ENCODE assay signal across 8 cellular contexts in the genomic region with DNA sequence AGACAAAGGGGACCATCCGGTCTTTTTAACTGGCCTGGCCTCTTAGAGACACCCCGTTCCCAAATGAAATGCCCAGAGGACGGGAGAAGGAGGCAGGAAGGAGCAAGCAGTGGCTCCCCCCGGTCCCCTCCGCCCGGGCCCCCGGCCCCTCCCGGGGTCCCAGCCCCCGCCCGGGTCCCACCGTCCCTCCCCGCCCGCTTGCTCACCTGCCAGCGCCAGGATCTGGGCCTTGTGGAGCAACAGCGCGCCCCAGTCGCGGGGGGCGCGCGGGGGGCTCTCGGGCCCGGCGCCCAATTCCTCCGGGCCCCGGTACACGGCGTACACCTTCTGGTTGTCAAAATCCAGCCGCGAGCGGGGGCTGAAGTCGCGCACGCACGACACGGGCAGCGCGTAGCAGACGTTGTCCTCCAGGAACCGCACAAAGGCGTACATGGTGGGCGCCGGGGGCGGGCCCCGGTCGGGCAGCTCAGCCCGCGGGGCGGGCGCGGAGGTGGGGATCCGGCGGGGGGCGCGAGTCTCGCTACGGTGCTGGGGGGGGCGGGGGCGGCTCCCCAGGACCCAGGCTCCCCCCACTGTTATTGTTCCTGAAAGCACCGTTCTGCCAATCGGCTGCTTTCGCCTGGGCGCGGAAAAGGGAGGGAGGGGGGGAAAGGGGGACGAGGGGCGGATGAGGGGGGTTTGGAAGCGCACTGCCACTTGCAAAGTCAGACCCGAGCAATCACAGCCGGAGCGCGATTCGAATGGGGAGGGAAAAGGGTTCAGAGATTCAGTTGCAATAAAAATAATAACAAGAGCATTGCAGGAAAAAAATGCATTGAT. TPM values are rescaled to one million over a fixed set of nuclear protein-coding genes. Genes with fewer than 3 reads are reported as not detected.
A peak's percentile ranks its signal among the peaks of the same experiment; 100 is the strongest.
DNase-seq lines count a peak whose midpoint lies in the region; ATAC-seq and TF ChIP-seq lines count a peak whose summit lies in the region.

A gene with protein sequence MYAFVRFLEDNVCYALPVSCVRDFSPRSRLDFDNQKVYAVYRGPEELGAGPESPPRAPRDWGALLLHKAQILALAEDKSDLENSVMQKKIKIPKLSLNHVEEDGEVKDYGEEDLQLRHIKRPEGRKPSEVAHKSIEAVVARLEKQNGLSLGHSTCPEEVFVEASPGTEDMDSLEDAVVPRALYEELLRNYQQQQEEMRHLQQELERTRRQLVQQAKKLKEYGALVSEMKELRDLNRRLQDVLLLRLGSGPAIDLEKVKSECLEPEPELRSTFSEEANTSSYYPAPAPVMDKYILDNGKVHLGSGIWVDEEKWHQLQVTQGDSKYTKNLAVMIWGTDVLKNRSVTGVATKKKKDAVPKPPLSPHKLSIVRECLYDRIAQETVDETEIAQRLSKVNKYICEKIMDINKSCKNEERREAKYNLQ (minus strand): TSS at position 492 of the 819 bp plus-strand sequence. CDS start 60 bp downstream, at position 432.

- peak within 1 kb of the TSS; percentile 82 to 91 for H3K4me3 Mint-ChIP-seq in CD14-positive monocyte

- no peak within 1 kb of the TSS for H3K4ac ChIP-seq in IMR-90 (ENCODE audit: low read depth, low read length)

- H3K4me1 ChIP-seq in IMR-90 (ENCODE audit: control insufficient read depth, insufficient read depth, low read length) (no peaks in the 10 kb centered on the region), SK-N-SH (ENCODE audit: control insufficient read depth in 1 of 2, insufficient read depth in 2 of 2, low read depth in 1 of 2, low read length in 1 of 2) (peaks cover 4 to 14% of the 10 kb centered on the region in 2 experiments; a peak in 1 of 4 replicates), skeletal muscle tissue (ENCODE audit: control insufficient read depth in 3 of 3, insufficient read depth in 3 of 3, low read length in 3 of 3) (peaks cover 14 to 24% (median 17%) of the 10 kb centered on the region in 3 donors)

- H4K5ac ChIP-seq in IMR-90 (ENCODE audit: low read depth, low read length): no peak within 1 kb of the TSS; the same call in 1 of the 2 replicates

- TF ChIP-seq POLR2A in IMR-90 (IDR thresholded peaks at IDR 0.05; ENCODE audit: low read depth, low read length): no peak

- H3K23ac ChIP-seq in IMR-90 (ENCODE audit: low read depth, low read length): no peak within 1 kb of the TSS

- H3K9me3 Mint-ChIP-seq in CD14-positive monocyte: peaks cover 0 to 2% (median 0%) of the 10 kb centered on the region in 7 donors

- BruUV-seq in IMR-90 (replicated peaks; lab: Mats Ljungman, UMichigan): no TSS peak

- H3K9me1 ChIP-seq in IMR-90 (ENCODE audit: insufficient read depth, low read length): no peaks in the 10 kb centered on the region

- TF ChIP-seq RAD21 in IMR-90 (IDR thresholded peaks at IDR 0.05; ENCODE audit: low read length) (no peak), SK-N-SH (IDR thresholded peaks at IDR 0.05; ENCODE audit: low read length) (no peak)

- intact Hi-C loops in CD14-positive monocyte (cut with micrococcal nuclease): no loop called here
- intact Hi-C loops in IMR-90 (cut with micrococcal nuclease): no loop called here
- intact Hi-C loops in posterior vena cava (cut with DNase I): no loop called here

- H3K36me3 ChIP-seq in IMR-90 (ENCODE audit: control insufficient read depth, insufficient read depth, low read length) (no peaks in the 10 kb centered on the region), SK-N-SH (replicated peaks in 1 of 2; ENCODE audit: control insufficient read depth in 1 of 2, insufficient read depth in 2 of 2, low read length in 1 of 2) (peaks cover 0 to 21% of the 10 kb centered on the region in 2 experiments), skeletal muscle tissue (ENCODE audit: control insufficient read depth in 3 of 3, insufficient read depth in 3 of 3, low read length in 3 of 3) (no peaks in the 10 kb centered on the region)

- peak within 1 kb of the TSS in 2 of 7 donors; percentile 0 to 61 for H3K27ac Mint-ChIP-seq in CD14-positive monocyte

- H3K56ac ChIP-seq in IMR-90 (ENCODE audit: extremely low read depth, insufficient read depth, low read length): no peak within 1 kb of the TSS

- no peak within 1 kb of the TSS for H3K18ac ChIP-seq in IMR-90 (ENCODE audit: low read depth, low read length)

- DNase-seq in CD14-positive monocyte (ENCODE audit: low spot score): no peak
- DNase-seq in IMR-90: peak; percentile 23
- peak; percentile 94 for DNase-seq in SK-N-SH
- peak; percentile 33 for DNase-seq in astrocyte of the cerebellum (ENCODE audit: low read depth)
- DNase-seq in posterior vena cava (ENCODE audit: low spot score): no peak

- no peak within 1 kb of the TSS for H2BK15ac ChIP-seq in IMR-90 (ENCODE audit: low read depth, low read length)

- peaks cover 3% of the 10 kb centered on the region; the same call in 1 of the 2 replicates for H3K27me3 ChIP-seq in IMR-90 (ENCODE audit: control insufficient read depth, insufficient read depth, low read length)
- H3K27me3 ChIP-seq in SK-N-SH (ENCODE audit: insufficient read depth): no peaks in the 10 kb centered on the region
- H3K27me3 ChIP-seq in skeletal muscle tissue (ENCODE audit: control insufficient read depth in 3 of 3, insufficient read depth in 3 of 3, low read length in 3 of 3): no peaks in the 10 kb centered on the region

- H2AK5ac ChIP-seq in IMR-90 (ENCODE audit: low read depth, low read length): no peak within 1 kb of the TSS

- no peaks in the 10 kb centered on the region for H3K9me2 ChIP-seq in SK-N-SH

- H2BK20ac ChIP-seq in IMR-90 (ENCODE audit: low read depth, low read length): no peak within 1 kb of the TSS

- dilution Hi-C loops in IMR-90 (cut with HindIII; ENCODE audit: low sequenced_read_pairs, unreplicated experiment): no loop called here

- peaks cover 9 to 19% (median 11%) of the 10 kb centered on the region in 3 donors for H3K27me3 Mint-ChIP-seq in CD14-positive monocyte (ENCODE audit: low read depth in 3 of 3)

- H3K4me3 ChIP-seq in IMR-90 (ENCODE audit: insufficient read depth, low read depth, low read length) (peak within 1 kb of the TSS; percentile 49), SK-N-SH (ENCODE audit: low read depth in 2 of 2, low read length in 1 of 2) (peak within 1 kb of the TSS; percentile 69 to 85), astrocyte of the cerebellum (ENCODE audit: low read depth, low read length) (peak within 1 kb of the TSS; percentile 75), iPS-18c (ENCODE audit: insufficient read depth, low read depth, low read length) (peak within 1 kb of the TSS; percentile 93), skeletal muscle tissue (ENCODE audit: low read length in 3 of 3) (peak within 1 kb of the TSS; percentile 75 to 93 (median 83))

- CTCF ChIA-PET in IMR-90 (lab: Yijun Ruan, JAX): interaction anchor here (0.6 kb wide), 1 partner anchor 1147 kb away, joined by 3 read pairs; no protein-coding TSS in a partner anchor
- CTCF ChIA-PET in SK-N-SH (lab: Yijun Ruan, JAX): interaction anchor here (0.5 to 1.2 kb wide), 6 partner anchors 21 to 885 kb away, joined by 3 to 5 read pairs (median 3); no protein-coding TSS in a partner anchor

- H3K4me1 Mint-ChIP-seq in CD14-positive monocyte: peaks cover 31% of the 10 kb centered on the region

- peak within 1 kb of the TSS; percentile 6; the same call in 1 of the 2 replicates for H3K9ac ChIP-seq in IMR-90 (ENCODE audit: low read depth, low read length)
- peak within 1 kb of the TSS; percentile 80 for H3K9ac ChIP-seq in SK-N-SH
- H3K9ac ChIP-seq in skeletal muscle tissue (ENCODE audit: low read depth in 1 of 3, low read length in 3 of 3): peak within 1 kb of the TSS; percentile 68 to 82 (median 76)

- TF ChIP-seq EP300 in SK-N-SH (IDR thresholded peaks at IDR 0.05; ENCODE audit: borderline replicate concordance in 1 of 2, low read depth in 1 of 2, low read length in 1 of 2): no peak

- no peaks in the 10 kb centered on the region for H3F3A ChIP-seq in SK-N-SH (replicated peaks; ENCODE audit: insufficient read depth)

- H2AFZ ChIP-seq in IMR-90 (replicated peaks; ENCODE audit: low read length, poor library complexity): no peak within 1 kb of the TSS
- peak within 1 kb of the TSS; percentile 98 for H2AFZ ChIP-seq in SK-N-SH (ENCODE audit: low read depth)

- H3K4me2 ChIP-seq in IMR-90 (ENCODE audit: low read depth, low read length) (peak within 1 kb of the TSS; percentile 82), SK-N-SH (peak within 1 kb of the TSS; percentile 89)

- ATAC-seq in IMR-90 (ENCODE audit: low read depth) (peak; percentile 35; the same call in 1 of the 2 replicates), GM18868 (IDR thresholded peaks at IDR 0.05; ENCODE audit: unreplicated experiment) (no peak)

- POLR2A ChIA-PET in IMR-90 (lab: Charles Lee; ENCODE audit: unreplicated experiment) (no interaction called here), SK-N-SH (lab: Yijun Ruan, JAX) (interaction anchor here (0.8 to 1.3 kb wide), 2 partner anchors 99 to 122 kb away, joined by 3 to 4 read pairs; no protein-coding TSS in a partner anchor)

- H3K9me3 ChIP-seq in IMR-90 (ENCODE audit: control insufficient read depth, insufficient read depth, low read length): no peaks in the 10 kb centered on the region
- no peaks in the 10 kb centered on the region for H3K9me3 ChIP-seq in SK-N-SH
- no peaks in the 10 kb centered on the region for H3K9me3 ChIP-seq in iPS-18c (ENCODE audit: control insufficient read depth, insufficient read depth, low read length)
- no peaks in the 10 kb centered on the region for H3K9me3 ChIP-seq in skeletal muscle tissue (ENCODE audit: control insufficient read depth in 3 of 3, low read length in 3 of 3)

- H3K27ac ChIP-seq in IMR-90 (ENCODE audit: insufficient read depth, low read length) (no peak within 1 kb of the TSS), SK-N-SH (ENCODE audit: low read depth in 2 of 2, low read length in 1 of 2) (peak within 1 kb of the TSS in 1 of 2 experiments; percentile 86; a peak in 2 of 4 replicates), skeletal muscle tissue (ENCODE audit: low read depth, low read length) (peak within 1 kb of the TSS; percentile 26)

- no peak within 1 kb of the TSS for H4K8ac ChIP-seq in IMR-90 (ENCODE audit: low read depth in 2 of 2, low read length in 2 of 2)

- H2AK9ac ChIP-seq in IMR-90 (replicated peaks; ENCODE audit: low read depth, low read length, poor library complexity): no peak within 1 kb of the TSS

- H2BK5ac ChIP-seq in IMR-90 (ENCODE audit: low read depth, low read length, poor library complexity, severe bottlenecking): no peak within 1 kb of the TSS

- no peaks in the 10 kb centered on the region for H3K79me2 ChIP-seq in SK-N-SH (ENCODE audit: insufficient read depth)

- no peaks in the 10 kb centered on the region for H4K20me1 ChIP-seq in IMR-90 (ENCODE audit: insufficient read depth, low read length)
- no peaks in the 10 kb centered on the region for H4K20me1 ChIP-seq in SK-N-SH (ENCODE audit: insufficient read depth)

- peaks cover 0 to 4% of the 10 kb centered on the region in 2 donors for H3K36me3 Mint-ChIP-seq in CD14-positive monocyte

- no peak within 1 kb of the TSS for H2BK120ac ChIP-seq in IMR-90 (ENCODE audit: low read depth, low read length)

- TF ChIP-seq CTCF in CD14-positive monocyte (IDR thresholded peaks at IDR 0.05) (no peak), IMR-90 (conservative IDR thresholded peaks at IDR 0.05; ENCODE audit: low read depth, low read length) (no peak), SK-N-SH (IDR thresholded peaks at IDR 0.05) (no peak), astrocyte of the cerebellum (IDR thresholded peaks at IDR 0.05; ENCODE audit: low read depth, low read length, missing control alignments) (no peak)

- WGBS in IMR-90 (ENCODE audit: extremely low coverage in 2 of 2, insufficient read length in 1 of 2), 2 experiments: 0% methylated on average over 4 of the region's 72 CpGs; no CpG with 5 or more reads in 1 of the 2 experiments
- WGBS in SK-N-SH (ENCODE audit: low lambda C conversion rate): 4% methylated on average over 16 of the region's 72 CpGs

- no peak within 1 kb of the TSS for H3K14ac ChIP-seq in IMR-90 (replicated peaks; ENCODE audit: low read depth, low read length)

- no peak within 1 kb of the TSS for H4K91ac ChIP-seq in IMR-90 (ENCODE audit: insufficient read depth, low read depth, low read length)

- H3K79me1 ChIP-seq in IMR-90 (ENCODE audit: low read depth in 1 of 2, low read length in 2 of 2): no peaks in the 10 kb centered on the region

- in situ Hi-C loops in IMR-90 (cut with MboI; ENCODE audit: low sequenced_read_pairs) (no loop called here), astrocyte of the cerebellum (cut with HindIII; ENCODE audit: low sequenced_read_pairs) (no loop called here)

RNA-seq across cellular contexts. Expression of the gene that starts here (rescaled TPM):
- polyA plus RNA-seq in CD14-positive monocyte (not detected), IMR-90 (2012; rRNA removed) (1.2 and 1.3 TPM in 2 replicates), SK-N-SH (2012; rRNA removed) (4.3 and 5.6 TPM in 2 replicates)
- total RNA-seq in IMR-90 (2012; rRNA removed) (0.83 and 1.1 TPM in 2 replicates), skeletal muscle tissue (5.7 TPM), posterior vena cava (1 to 10 TPM; 2.7 to 5.8 TPM)
- polyA plus RNA-seq in IMR-90 (2012; cell fraction: cytosol; rRNA removed): 0.73 and 0.93 TPM in 2 replicates
- 0.25 and 0.38 TPM in 2 replicates for polyA plus RNA-seq in IMR-90 (2012; cell fraction: nucleus; rRNA removed; ENCODE audit: low replicate concordance)
- 5.8 and 6.3 TPM in 2 replicates for polyA plus RNA-seq in SK-N-SH (2012; cell fraction: cytosol; rRNA removed)
- polyA plus RNA-seq in SK-N-SH (2012; cell fraction: nucleus; rRNA removed): 3.2 and 4.1 TPM in 2 replicates

Comparison
In these comparisons a context has a peak if more than half of its experiments do, and no peak if none do; other contexts are left out.
1. DNase-seq: peak in IMR-90 (single experiment), SK-N-SH (single experiment) and astrocyte of the cerebellum (single experiment); none in CD14-positive monocyte (single experiment) and posterior vena cava (single experiment).
2. H3K9ac ChIP-seq: peak in every context shown above with its lines; median percentile 80 in SK-N-SH; 76 in skeletal muscle tissue; 6 in IMR-90.
3. Peak in every context shown above with its lines, with median percentiles within 50 percentile points of each other: H3K4me3 ChIP-seq.